Comparison of ENCODE assay signal across 8 cellular contexts in genomic region chr6:111874030-111874425, GRCh38. TPM values are rescaled to one million over a fixed set of nuclear protein-coding genes. Genes with fewer than 3 reads are reported as not detected.
A peak's percentile ranks its signal among the peaks of the same experiment; 100 is the strongest.
DNase-seq lines count a peak whose midpoint lies in the region; ATAC-seq lines count a peak whose summit lies in the region.

No MANE protein-coding gene starts in this region.

- no peaks in the 10 kb centered on the region for H3K4me1 ChIP-seq in NT2/D1 (ENCODE audit: insufficient read depth, insufficient read length)

- DNase-seq in NT2/D1 (ENCODE audit: low read depth, low spot score) (no peak), immature natural killer cell (peak in 2 of 3 donors; percentile 26 to 34)
- peak; percentile 80 for DNase-seq in activated naive CD4-positive, alpha-beta T cell treated with anti-CD3 and anti-CD28 coated beads, Interleukin-2, amount 50 U/mL, for 16 hours
- DNase-seq in stimulated activated CD4-positive, alpha-beta T cell treated with anti-CD3 and anti-CD28 coated beads, TNF-alpha, amount 100 ng/mL, for 1 hour (ENCODE audit: low read depth in 3 of 3, low spot score in 1 of 3): peak; percentile 23 to 36 (median 31)

- no peak overlapping the region for H3K9ac ChIP-seq in NT2/D1 (ENCODE audit: insufficient read length, low read depth)

- H3K27ac Mint-ChIP-seq in immature natural killer cell: peak overlapping the region; percentile 88 to 96 (median 92)

- no peaks in the 10 kb centered on the region for H3K9me3 ChIP-seq in NT2/D1 (ENCODE audit: insufficient read depth, low read length)

- peaks cover 8 to 19% (median 13%) of the 10 kb centered on the region in 3 donors for H3K27me3 Mint-ChIP-seq in immature natural killer cell (ENCODE audit: low read depth in 3 of 3)

- peak overlapping the region; percentile 93 to 100 (median 98) for H3K4me3 Mint-ChIP-seq in immature natural killer cell

- peaks cover 17 to 35% of the 10 kb centered on the region in 2 donors for H3K4me1 Mint-ChIP-seq in immature natural killer cell

- H3K4me3 ChIP-seq in GM08714 (ENCODE audit: low read length): peak overlapping the region; percentile 75
- H3K4me3 ChIP-seq in NT2/D1 (ENCODE audit: insufficient read length, low read depth): peak overlapping the region; percentile 61

- H3K27me3 ChIP-seq in NT2/D1 (ENCODE audit: insufficient read depth, insufficient read length): peaks cover 25% of the 10 kb centered on the region

- ATAC-seq in GM21526 (IDR thresholded peaks at IDR 0.05; ENCODE audit: low FRiP score, unreplicated experiment): no peak
- no peak for ATAC-seq in HG03521 (IDR thresholded peaks at IDR 0.05; ENCODE audit: unreplicated experiment)
- ATAC-seq in HG03571 (IDR thresholded peaks at IDR 0.05; ENCODE audit: unreplicated experiment): no peak

- no peaks in the 10 kb centered on the region for H3K36me3 ChIP-seq in NT2/D1 (ENCODE audit: insufficient read depth, insufficient read length, low read length)

- peaks cover 4 to 8% (median 5%) of the 10 kb centered on the region in 3 donors for H3K36me3 Mint-ChIP-seq in immature natural killer cell

- H3K9me3 Mint-ChIP-seq in immature natural killer cell: no peaks in the 10 kb centered on the region

RNA-seq across cellular contexts. Expression of gene FYN, which starts 0.8 kb away (rescaled TPM):
- 100 to 1,000 TPM; 358 to 488 (median 414) TPM for polyA plus RNA-seq in immature natural killer cell
